In genomic region chr7:79719216-79719615, GRCh38 we compare ENCODE assay signal across 18 cellular contexts.
A peak's percentile ranks its signal among the peaks of the same experiment; 100 is the strongest.
DNase-seq lines count a peak whose midpoint lies in the region; ATAC-seq and TF ChIP-seq lines count a peak whose summit lies in the region.
"Had no signal": no experiment of that assay in that cellular context is flagged by ENCODE, and none has a peak within 500 bp of the region (broad histone marks: within the 10 kb centered on the region; RNA-seq: fewer than 3 reads in every experiment).

No MANE protein-coding gene starts in this region.

- H3K9me3 Mint-ChIP-seq in stimulated activated naive CD8-positive, alpha-beta T cell treated with anti-CD3 and anti-CD28 coated beads, Interleukin-15, amount 100 ng/mL, for 72 hours = no peaks in the 10 kb centered on the region
- peaks cover 6% of the 10 kb centered on the region for H3K9me3 Mint-ChIP-seq in stimulated activated memory B cell treated with anti-CD40 and anti-IgM and Interleukin-4, amounts not matched to agents 10 μg/mL and 1 μg/mL and 100 μg/mL, for 72 hours
- no peaks in the 10 kb centered on the region for H3K9me3 Mint-ChIP-seq in type B pancreatic cell

- peaks cover 3% of the 10 kb centered on the region for H3K27me3 ChIP-seq in right cardiac atrium (ENCODE audit: control insufficient read depth, insufficient read depth)
- H3K27me3 ChIP-seq: BE2C had no signal

- H3K27ac ChIP-seq in right cardiac atrium (ENCODE audit: low read length) = no peak overlapping the region

- H3K4me1 Mint-ChIP-seq in stimulated activated naive CD8-positive, alpha-beta T cell treated with anti-CD3 and anti-CD28 coated beads, Interleukin-15, amount 100 ng/mL, for 72 hours = no peaks in the 10 kb centered on the region
- H3K4me1 Mint-ChIP-seq in stimulated activated memory B cell treated with anti-CD40 and anti-IgM and Interleukin-4, amounts not matched to agents 10 μg/mL and 1 μg/mL and 100 μg/mL, for 72 hours = no peaks in the 10 kb centered on the region
- H3K4me1 Mint-ChIP-seq in type B pancreatic cell (ENCODE audit: unreplicated experiment) = no peaks in the 10 kb centered on the region
- H3K4me1 Mint-ChIP-seq: CD4-positive, CD25-positive, alpha-beta regulatory T cell; CD8-positive, alpha-beta memory T cell had no signal

- WGBS in right cardiac atrium = 68% methylated on average over 3 of the region's 3 CpGs

- no peaks in the 10 kb centered on the region for H3K36me3 Mint-ChIP-seq in stimulated activated memory B cell treated with anti-CD40 and anti-IgM and Interleukin-4, amounts not matched to agents 10 μg/mL and 1 μg/mL and 100 μg/mL, for 72 hours
- no peaks in the 10 kb centered on the region for H3K36me3 Mint-ChIP-seq in type B pancreatic cell
- H3K36me3 Mint-ChIP-seq: CD4-positive, CD25-positive, alpha-beta regulatory T cell; CD8-positive, alpha-beta memory T cell had no signal

- TF ChIP-seq POLR2A in erythroblast (IDR thresholded peaks at IDR 0.05; ENCODE audit: low read length) = no peak

- intact Hi-C loops in right cardiac atrium (cut with DNase I) = no loop called here

- no peaks in the 10 kb centered on the region for H3K27me3 Mint-ChIP-seq in stimulated activated naive CD8-positive, alpha-beta T cell treated with anti-CD3 and anti-CD28 coated beads, Interleukin-15, amount 100 ng/mL, for 72 hours
- no peaks in the 10 kb centered on the region for H3K27me3 Mint-ChIP-seq in stimulated activated memory B cell treated with anti-CD40 and anti-IgM and Interleukin-4, amounts not matched to agents 10 μg/mL and 1 μg/mL and 100 μg/mL, for 72 hours
- H3K27me3 Mint-ChIP-seq in type B pancreatic cell = no peaks in the 10 kb centered on the region
- H3K27me3 Mint-ChIP-seq: CD4-positive, CD25-positive, alpha-beta regulatory T cell; CD8-positive, alpha-beta memory T cell had no signal

- H3K27ac Mint-ChIP-seq in stimulated activated naive CD8-positive, alpha-beta T cell treated with anti-CD3 and anti-CD28 coated beads, Interleukin-15, amount 100 ng/mL, for 72 hours = no peak overlapping the region
- no peak overlapping the region for H3K27ac Mint-ChIP-seq in stimulated activated memory B cell treated with anti-CD40 and anti-IgM and Interleukin-4, amounts not matched to agents 10 μg/mL and 1 μg/mL and 100 μg/mL, for 72 hours
- no peak overlapping the region for H3K27ac Mint-ChIP-seq in type B pancreatic cell
- H3K27ac Mint-ChIP-seq: CD4-positive, CD25-positive, alpha-beta regulatory T cell; CD8-positive, alpha-beta memory T cell had no signal

- no peak overlapping the region for H3K4me3 ChIP-seq in right cardiac atrium (ENCODE audit: low read length)
- H3K4me3 ChIP-seq: HAP-1 had no signal

- no peak for DNase-seq in stimulated activated naive CD8-positive, alpha-beta T cell treated with anti-CD3 and anti-CD28 coated beads, Interleukin-15, amount 100 ng/mL, for 72 hours
- no peak for DNase-seq in stimulated activated naive CD8-positive, alpha-beta T cell treated with anti-CD3 and anti-CD28 coated beads, Interleukin-15, Interleukin-2, amounts not matched to agents 100 U/mL and 50 U/mL, for 24 hours
- DNase-seq in cerebellum (ENCODE audit: low spot score) (peak; percentile 3), right cardiac atrium (peak in 2 of 3 donors; percentile 33 to 54), erythroblast (lab: John Stamatoyannopoulos, UW) (no peak), type B pancreatic cell (ENCODE audit: extremely low spot score, unreplicated experiment) (no peak)
- DNase-seq: ACHN; BE2C; CD4-positive, CD25-positive, alpha-beta regulatory T cell; CD8-positive, alpha-beta memory T cell; COR-L47; DMS 273 treated with DMSO at 0.1 percent for 48 hours; DMS53; DND-41; EL had no signal

- ATAC-seq in stimulated activated naive CD8-positive, alpha-beta T cell treated with anti-CD3 and anti-CD28 coated beads, Interleukin-15, amount 100 ng/mL, for 72 hours = peak; percentile 28
- no peak for ATAC-seq in stimulated activated naive CD8-positive, alpha-beta T cell treated with anti-CD3 and anti-CD28 coated beads, Interleukin-15, Interleukin-2, amounts not matched to agents 100 U/mL and 50 U/mL, for 24 hours
- ATAC-seq in right cardiac atrium (peak; percentile 20 to 31), GM18498 (IDR thresholded peaks at IDR 0.05; ENCODE audit: unreplicated experiment) (no peak)
- ATAC-seq in stimulated activated memory B cell treated with anti-CD40 and anti-IgM and Interleukin-4, amounts not matched to agents 10 μg/mL and 1 μg/mL and 100 μg/mL, for 72 hours = peak; percentile 24

- H3K4me3 Mint-ChIP-seq in stimulated activated naive CD8-positive, alpha-beta T cell treated with anti-CD3 and anti-CD28 coated beads, Interleukin-15, amount 100 ng/mL, for 72 hours = no peak overlapping the region
- H3K4me3 Mint-ChIP-seq in stimulated activated memory B cell treated with anti-CD40 and anti-IgM and Interleukin-4, amounts not matched to agents 10 μg/mL and 1 μg/mL and 100 μg/mL, for 72 hours = no peak overlapping the region
- H3K4me3 Mint-ChIP-seq in type B pancreatic cell = no peak overlapping the region
- H3K4me3 Mint-ChIP-seq: CD4-positive, CD25-positive, alpha-beta regulatory T cell; CD8-positive, alpha-beta memory T cell had no signal

- no peaks in the 10 kb centered on the region for H3K4me1 ChIP-seq in right cardiac atrium (ENCODE audit: control insufficient read depth, insufficient read depth, low read length)
- H3K4me1 ChIP-seq: BE2C, HAP-1 had no signal

- H3K9me3 ChIP-seq in right cardiac atrium (ENCODE audit: control insufficient read depth, low read length) = no peaks in the 10 kb centered on the region
- H3K9me3 ChIP-seq: BE2C, HAP-1 had no signal

- no peak for TF ChIP-seq CTCF in type B pancreatic cell (conservative IDR thresholded peaks at IDR 0.05)

Comparison
In these comparisons a context has a peak if more than half of its experiments do, and no peak if none do; other contexts are left out.
1. ATAC-seq: peak in stimulated activated naive CD8-positive, alpha-beta T cell treated with anti-CD3 and anti-CD28 coated beads, Interleukin-15, amount 100 ng/mL, for 72 hours (single experiment), right cardiac atrium (2 of 2) and stimulated activated memory B cell treated with anti-CD40 and anti-IgM and Interleukin-4, amounts not matched to agents 10 μg/mL and 1 μg/mL and 100 μg/mL, for 72 hours (single experiment); none in stimulated activated naive CD8-positive, alpha-beta T cell treated with anti-CD3 and anti-CD28 coated beads, Interleukin-15, Interleukin-2, amounts not matched to agents 100 U/mL and 50 U/mL, for 24 hours (single experiment) and GM18498 (single experiment).
2. DNase-seq: peak in cerebellum (single experiment) and right cardiac atrium (2 of 3); none in stimulated activated naive CD8-positive, alpha-beta T cell treated with anti-CD3 and anti-CD28 coated beads, Interleukin-15, amount 100 ng/mL, for 72 hours (0 of 2), stimulated activated naive CD8-positive, alpha-beta T cell treated with anti-CD3 and anti-CD28 coated beads, Interleukin-15, Interleukin-2, amounts not matched to agents 100 U/mL and 50 U/mL, for 24 hours (single experiment), erythroblast (0 of 2) and type B pancreatic cell (single experiment).